17 cellular contexts compared by ENCODE assay signal in genomic region chr4:80180743-80181142, GRCh38. TPM values are rescaled to one million over a fixed set of nuclear protein-coding genes. Genes with fewer than 3 reads are reported as not detected.
DNase-seq lines count a peak whose midpoint lies in the region; ATAC-seq and TF ChIP-seq lines count a peak whose summit lies in the region.
"Had no signal": no experiment of that assay in that cellular context is flagged by ENCODE, and none has a peak within 500 bp of the region (broad histone marks: within the 10 kb centered on the region; RNA-seq: fewer than 3 reads in every experiment).

No MANE protein-coding gene starts in this region.

- peaks cover 6% of the 10 kb centered on the region for H3K36me3 Mint-ChIP-seq in T-cell

- H3K4me1 Mint-ChIP-seq in T-cell = peaks cover 48 to 51% (median 51%) of the 10 kb centered on the region in 3 donors
- peaks cover 50% of the 10 kb centered on the region for H3K4me1 Mint-ChIP-seq in stimulated activated naive CD8-positive, alpha-beta T cell treated with anti-CD3 and anti-CD28 coated beads, Interleukin-15, amount 100 ng/mL, for 72 hours

- no peaks in the 10 kb centered on the region for H3K36me3 ChIP-seq in mammary epithelial cell (ENCODE audit: insufficient read depth, low read length)
- no peaks in the 10 kb centered on the region for H3K36me3 ChIP-seq in breast epithelium
- H3K36me3 ChIP-seq: left lung had no signal

- no peak overlapping the region for H3K4me3 ChIP-seq in mammary epithelial cell (replicated peaks in 1 of 3; ENCODE audit: insufficient read depth in 1 of 3, low read depth in 2 of 3, low read length in 3 of 3)
- no peak overlapping the region for H3K4me3 ChIP-seq in breast epithelium
- no peak overlapping the region for H3K4me3 ChIP-seq in epithelial cell of esophagus (ENCODE audit: low read length)
- H3K4me3 ChIP-seq: body of pancreas, dorsolateral prefrontal cortex, left lung had no signal

- CTCF ChIA-PET in mammary epithelial cell (lab: Charles Lee; ENCODE audit: low non-redundant PET) (no interaction called here), T-cell (lab: Charles Lee) (interaction anchor here (2.4 to 7.2 kb wide), 5 partner anchors 9 to 55 kb away, joined by 10 to 62 read pairs (median 32); no protein-coding TSS in a partner anchor)

- H2AFZ ChIP-seq in mammary epithelial cell (ENCODE audit: low read depth, low read length) = no peak overlapping the region

- H3K4me3 Mint-ChIP-seq in T-cell = no peak overlapping the region
- peak overlapping the region; percentile 2 to 16 for H3K4me3 Mint-ChIP-seq in stimulated activated naive CD8-positive, alpha-beta T cell treated with anti-CD3 and anti-CD28 coated beads, Interleukin-15, amount 100 ng/mL, for 72 hours

- H3K4me1 ChIP-seq in mammary epithelial cell (ENCODE audit: insufficient read depth, low read length) (peaks cover 43% of the 10 kb centered on the region), breast epithelium (peaks cover 0 to 4% of the 10 kb centered on the region in 2 donors)

- H3K27ac Mint-ChIP-seq in T-cell = peak overlapping the region; percentile 65 to 80
- no peak overlapping the region for H3K27ac Mint-ChIP-seq in stimulated activated naive CD8-positive, alpha-beta T cell treated with anti-CD3 and anti-CD28 coated beads, Interleukin-15, amount 100 ng/mL, for 72 hours

- no peak for DNase-seq in mammary epithelial cell
- DNase-seq in breast epithelium (ENCODE audit: low spot score in 2 of 2) = no peak
- DNase-seq in T-cell = no peak
- peak; percentile 41 for DNase-seq in epithelial cell of esophagus (ENCODE audit: low read depth)
- DNase-seq in stimulated activated naive CD8-positive, alpha-beta T cell treated with anti-CD3 and anti-CD28 coated beads, Interleukin-15, amount 100 ng/mL, for 72 hours = no peak
- DNase-seq in NOMO-1 (lab: John Stamatoyannopoulos, UW; ENCODE audit: unreplicated experiment in 2 of 2) = no peak
- no peak for DNase-seq in sciatic nerve (ENCODE audit: low spot score)
- no peak for DNase-seq in DMS53 treated with DMSO at 0.1 percent for 48 hours (lab: John Stamatoyannopoulos, UW; ENCODE audit: unreplicated experiment)
- DNase-seq: activated CD4-positive, alpha-beta T cell treated with anti-CD3 and anti-CD28 coated beads, Interleukin-2, amount 10 ng/mL, durations not matched to agents 7 days and 5 days; activated gamma-delta T cell treated with Interleukin-2 at 50 U/mL for 16 hours; body of pancreas; DMS 273 treated with DMSO at 0.1 percent for 48 hours; dorsolateral prefrontal cortex; left lung; NCI-H1105 treated with DMSO at 0.1 percent for 48 hours; NCI-H2227 treated with DMSO at 0.1 percent for 48 hours; posterior cingulate gyrus had no signal

- H3K4me2 ChIP-seq in mammary epithelial cell (ENCODE audit: insufficient read depth, low read depth, low read length) = peak overlapping the region; percentile 76

- no peak for TF ChIP-seq POLR2A in breast epithelium (IDR thresholded peaks at IDR 0.05)

- no peaks in the 10 kb centered on the region for H4K20me1 ChIP-seq in mammary epithelial cell (ENCODE audit: insufficient read depth, low read length)

- BruUV-seq in mammary epithelial cell (replicated peaks; lab: Mats Ljungman, UMichigan) = no TSS peak

- H3K9me3 Mint-ChIP-seq in T-cell = peaks cover 5 to 17% (median 9%) of the 10 kb centered on the region in 3 donors
- peaks cover 16 to 29% of the 10 kb centered on the region in 2 donors for H3K9me3 Mint-ChIP-seq in stimulated activated naive CD8-positive, alpha-beta T cell treated with anti-CD3 and anti-CD28 coated beads, Interleukin-15, amount 100 ng/mL, for 72 hours

- peaks cover 13% of the 10 kb centered on the region for H3K79me2 ChIP-seq in mammary epithelial cell (ENCODE audit: insufficient read depth, low read length)

- POLR2A ChIA-PET in T-cell (lab: Charles Lee) = interaction anchor here (0.6 to 1.2 kb wide), 5 partner anchors 8 to 1290 kb away, joined by 3 to 4 read pairs (median 4); no protein-coding TSS in a partner anchor

- H3K27me3 Mint-ChIP-seq in T-cell = peaks cover 0 to 1% of the 10 kb centered on the region in 2 donors
- H3K27me3 Mint-ChIP-seq in stimulated activated naive CD8-positive, alpha-beta T cell treated with anti-CD3 and anti-CD28 coated beads, Interleukin-15, amount 100 ng/mL, for 72 hours = peaks cover 9% of the 10 kb centered on the region

- in situ Hi-C loops in mammary epithelial cell (cut with MboI; ENCODE audit: low sequenced_read_pairs in 2 of 2) = loop anchor here in 1 of 2 donors (25.0 kb wide), 1 partner anchor 268 kb away; no protein-coding TSS in a partner anchor

- H3K27ac ChIP-seq in mammary epithelial cell (ENCODE audit: insufficient read depth, low read depth, low read length) (peak overlapping the region; percentile 70), breast epithelium (peak overlapping the region in 1 of 2 donors; percentile 25)
- H3K27ac ChIP-seq: body of pancreas, left lung had no signal

- H3K9me3 ChIP-seq in mammary epithelial cell (replicated peaks; ENCODE audit: insufficient read depth, low read length) = peaks cover 14% of the 10 kb centered on the region
- H3K9me3 ChIP-seq in breast epithelium = peaks cover 14 to 15% of the 10 kb centered on the region in 2 donors

- no peak for TF ChIP-seq CTCF in mammary epithelial cell (conservative IDR thresholded peaks at IDR 0.05 in 1 of 2, IDR thresholded peaks at IDR 0.05 in 1 of 2; ENCODE audit: extremely low read depth in 1 of 2, insufficient read depth in 1 of 2, low read depth in 1 of 2, low read length in 2 of 2)
- TF ChIP-seq CTCF in breast epithelium (IDR thresholded peaks at IDR 0.05) = no peak
- TF ChIP-seq CTCF in epithelial cell of esophagus (IDR thresholded peaks at IDR 0.05; ENCODE audit: insufficient read depth, low read depth, low read length, missing control alignments) = no peak

- WGBS in mammary epithelial cell (ENCODE audit: low coverage, missing lambda C conversion rate) = 30% methylated on average over 3 of the region's 3 CpGs

- dilution Hi-C loops in mammary epithelial cell (cut with HindIII; ENCODE audit: low sequenced_read_pairs) = no loop called here

- H3K9ac ChIP-seq in mammary epithelial cell (ENCODE audit: insufficient read depth, low read length) = no peak overlapping the region

- intact Hi-C loops in mammary epithelial cell (cut with micrococcal nuclease) (no loop called here), breast epithelium (cut with DNase I; ENCODE audit: low total_unique reads) (no loop called here), sciatic nerve (cut with DNase I) (no loop called here)

- no peak for ATAC-seq in T-cell (replicated peaks in 1 of 4)
- peak; percentile 39 for ATAC-seq in stimulated activated naive CD8-positive, alpha-beta T cell treated with anti-CD3 and anti-CD28 coated beads, Interleukin-15, amount 100 ng/mL, for 72 hours
- no peak for ATAC-seq in sciatic nerve
- ATAC-seq: body of pancreas, left lung had no signal

- H3K27me3 ChIP-seq in mammary epithelial cell (ENCODE audit: insufficient read depth, low read length) (no peaks in the 10 kb centered on the region), breast epithelium (peaks cover 0 to 11% of the 10 kb centered on the region in 2 donors)

RNA-seq across cellular contexts. Expression of gene PRDM8, which starts 16.6 kb away (rescaled TPM):
- total RNA-seq in mammary epithelial cell (1 to 10 TPM in 1 of 2 donors, under 1 TPM in 1; 0.33 to 8.0 TPM), breast epithelium (1 to 10 TPM; 1.2 to 7.0 (median 5.9) TPM), T-cell (10 to 100 TPM; 10.5 to 18.7 (median 14.1) TPM), sciatic nerve (8.0 TPM)
- polyA plus RNA-seq in mammary epithelial cell = 3.8 TPM
- polyA minus RNA-seq in mammary epithelial cell = 31.5 TPM

Comparison
In these comparisons a context has a peak if more than half of its experiments do, and no peak if none do; other contexts are left out.
1. H3K27ac Mint-ChIP-seq: peak in T-cell (2 of 2); none in stimulated activated naive CD8-positive, alpha-beta T cell treated with anti-CD3 and anti-CD28 coated beads, Interleukin-15, amount 100 ng/mL, for 72 hours (0 of 2).
2. H3K4me3 Mint-ChIP-seq: peak in stimulated activated naive CD8-positive, alpha-beta T cell treated with anti-CD3 and anti-CD28 coated beads, Interleukin-15, amount 100 ng/mL, for 72 hours (2 of 2); none in T-cell (0 of 3).